Comparison of ENCODE assay signal across 1 cellular context in the genomic region with DNA sequence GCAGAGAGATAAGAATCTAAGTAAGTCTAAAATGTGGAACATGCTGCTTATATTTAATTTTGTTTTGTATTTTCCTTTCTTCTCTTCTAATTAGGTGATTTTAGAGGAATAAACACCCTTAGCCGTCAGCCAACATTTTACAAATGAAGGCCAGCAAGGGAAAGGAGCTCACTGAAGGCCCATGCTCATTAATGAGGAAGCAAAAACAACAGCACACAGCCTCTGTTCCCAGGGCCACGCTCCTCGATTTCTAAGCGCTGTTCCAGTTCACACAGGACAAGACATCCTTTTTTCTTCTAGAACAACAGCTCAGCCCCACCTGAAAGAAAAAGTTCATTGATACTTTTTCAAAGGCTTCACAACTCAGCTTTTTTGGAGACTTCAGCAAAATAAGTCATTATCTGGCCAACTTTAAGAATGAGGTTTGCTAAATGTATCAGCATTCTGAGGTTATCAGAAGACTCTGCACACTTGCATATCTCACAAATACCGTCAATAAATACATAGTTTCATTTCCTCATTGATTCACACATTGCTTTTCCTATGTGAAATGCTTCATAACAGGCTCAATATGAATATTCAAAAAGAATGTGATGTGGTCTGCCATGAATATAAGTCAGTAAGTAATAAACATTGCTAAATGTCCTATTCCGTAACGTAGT.
TF ChIP-seq lines count a peak whose summit lies in the region.

No MANE protein-coding gene starts in this region.

TF ChIP-seq in GM12878, 131 proteins besides CTCF, POLR2A, EP300 and RAD21 (continued from another document and continues in another):
- TF ChIP-seq, protein P1, sequence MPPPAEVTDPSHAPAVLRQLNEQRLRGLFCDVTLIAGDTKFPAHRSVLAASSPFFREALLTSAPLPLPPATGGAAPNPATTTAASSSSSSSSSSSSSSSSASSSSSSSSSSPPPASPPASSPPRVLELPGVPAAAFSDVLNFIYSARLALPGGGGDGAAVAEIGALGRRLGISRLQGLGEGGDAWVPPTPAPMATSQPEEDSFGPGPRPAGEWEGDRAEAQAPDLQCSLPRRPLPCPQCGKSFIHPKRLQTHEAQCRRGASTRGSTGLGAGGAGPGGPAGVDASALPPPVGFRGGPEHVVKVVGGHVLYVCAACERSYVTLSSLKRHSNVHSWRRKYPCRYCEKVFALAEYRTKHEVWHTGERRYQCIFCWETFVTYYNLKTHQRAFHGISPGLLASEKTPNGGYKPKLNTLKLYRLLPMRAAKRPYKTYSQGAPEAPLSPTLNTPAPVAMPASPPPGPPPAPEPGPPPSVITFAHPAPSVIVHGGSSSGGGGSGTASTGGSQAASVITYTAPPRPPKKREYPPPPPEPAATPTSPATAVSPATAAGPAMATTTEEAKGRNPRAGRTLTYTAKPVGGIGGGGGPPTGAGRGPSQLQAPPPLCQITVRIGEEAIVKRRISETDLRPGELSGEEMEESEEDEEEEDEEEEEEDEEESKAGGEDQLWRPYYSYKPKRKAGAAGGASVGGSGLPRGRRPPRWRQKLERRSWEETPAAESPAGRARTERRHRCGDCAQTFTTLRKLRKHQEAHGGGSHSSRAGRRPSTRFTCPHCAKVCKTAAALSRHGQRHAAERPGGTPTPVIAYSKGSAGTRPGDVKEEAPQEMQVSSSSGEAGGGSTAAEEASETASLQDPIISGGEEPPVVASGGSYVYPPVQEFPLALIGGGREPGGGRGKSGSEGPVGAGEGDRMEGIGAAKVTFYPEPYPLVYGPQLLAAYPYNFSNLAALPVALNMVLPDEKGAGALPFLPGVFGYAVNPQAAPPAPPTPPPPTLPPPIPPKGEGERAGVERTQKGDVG (CRISPR knock-in tag; IDR thresholded peaks at IDR 0.05) = no peak
- TF ChIP-seq ETV6 (conservative IDR thresholded peaks at IDR 0.05 in 1 of 2, IDR thresholded peaks at IDR 0.05 in 1 of 2; ENCODE audit: borderline replicate concordance in 1 of 2, low read depth in 1 of 2) = peak in 1 of 2 experiments; percentile 53; a peak in 1 of 4 replicates
- TF ChIP-seq JUND (IDR thresholded peaks at IDR 0.05; ENCODE audit: low read depth, low read length) = no peak
- no peak for TF ChIP-seq SRF (IDR thresholded peaks at IDR 0.05; ENCODE audit: low read depth in 2 of 2, low read length in 2 of 2)
- no peak for TF ChIP-seq GABPA (IDR thresholded peaks at IDR 0.05; ENCODE audit: low read depth)
- no peak for TF ChIP-seq CBFB (IDR thresholded peaks at IDR 0.05; ENCODE audit: low read depth)
- TF ChIP-seq SIX5 (IDR thresholded peaks at IDR 0.05; ENCODE audit: low read depth, low read length, severe bottlenecking) = no peak
- TF ChIP-seq DPF2 (IDR thresholded peaks at IDR 0.05) = peak; percentile 79
- TF ChIP-seq CREM (IDR thresholded peaks at IDR 0.05; ENCODE audit: low read depth) = peak; percentile 46; the same call in 1 of the 2 replicates
- no peak for TF ChIP-seq ZNF622 (IDR thresholded peaks at IDR 0.05)
- no peak for TF ChIP-seq GATAD2B (conservative IDR thresholded peaks at IDR 0.05; ENCODE audit: low read depth)
- no peak for TF ChIP-seq PBX3 (IDR thresholded peaks at IDR 0.05; ENCODE audit: insufficient replicate concordance, low read depth, low read length)
- no peak for TF ChIP-seq ZNF687 (IDR thresholded peaks at IDR 0.05)
- TF ChIP-seq BCL11A (IDR thresholded peaks at IDR 0.05; ENCODE audit: low read depth, low read length) = no peak
- TF ChIP-seq FOXM1 (IDR thresholded peaks at IDR 0.05; ENCODE audit: low read depth, low read length) = no peak
- TF ChIP-seq NRF1 (conservative IDR thresholded peaks at IDR 0.05; ENCODE audit: low read depth, low read length) = no peak
- peak; percentile 66 for TF ChIP-seq NFIC (IDR thresholded peaks at IDR 0.05; ENCODE audit: low read depth, low read length)
- TF ChIP-seq ATF2 (IDR thresholded peaks at IDR 0.05; ENCODE audit: low read length) = peak; percentile 67; the same call in 1 of the 2 replicates
- no peak for TF ChIP-seq HSF1 (IDR thresholded peaks at IDR 0.05; ENCODE audit: low read depth, low read length)
- TF ChIP-seq BMI1 (IDR thresholded peaks at IDR 0.05; ENCODE audit: borderline replicate concordance) = no peak
- no peak for TF ChIP-seq ZBTB33 (IDR thresholded peaks at IDR 0.05)
- TF ChIP-seq TBL1XR1 (IDR thresholded peaks at IDR 0.05; ENCODE audit: low read depth, low read length) = no peak
- TF ChIP-seq NR2C1 (IDR thresholded peaks at IDR 0.05) = no peak
- no peak for TF ChIP-seq LARP7 (IDR thresholded peaks at IDR 0.05)
- TF ChIP-seq BCLAF1 (IDR thresholded peaks at IDR 0.05) = no peak
- no peak for TF ChIP-seq CHD4 (IDR thresholded peaks at IDR 0.05)
- TF ChIP-seq YBX1 (IDR thresholded peaks at IDR 0.05) = no peak
- peak; percentile 33 to 43; a peak in 2 of 4 replicates for TF ChIP-seq BHLHE40 (IDR thresholded peaks at IDR 0.05; ENCODE audit: borderline replicate concordance in 1 of 2, low read depth in 2 of 2, low read length in 1 of 2)
- TF ChIP-seq NFXL1 (IDR thresholded peaks at IDR 0.05; ENCODE audit: borderline replicate concordance) = no peak
- no peak for TF ChIP-seq MTA3 (IDR thresholded peaks at IDR 0.05; ENCODE audit: borderline replicate concordance, low read length)
- TF ChIP-seq ZSCAN29 (IDR thresholded peaks at IDR 0.05) = no peak
- TF ChIP-seq REST (IDR thresholded peaks at IDR 0.05; ENCODE audit: low read depth, low read length) = no peak
- peak; percentile 53 for TF ChIP-seq IKZF1 (conservative IDR thresholded peaks at IDR 0.05)
- no peak for TF ChIP-seq SMAD5 (IDR thresholded peaks at IDR 0.05; ENCODE audit: low read depth)
- no peak for TF ChIP-seq MEF2A (IDR thresholded peaks at IDR 0.05; ENCODE audit: insufficient read depth, low read depth, low read length)
- 0 out of 2 replicates have a peak, but pooled peaks have one; percentile 31 for TF ChIP-seq NR2F1 (conservative IDR thresholded peaks at IDR 0.05)
- TF ChIP-seq RAD51 (IDR thresholded peaks at IDR 0.05) = no peak
- TF ChIP-seq SP1 (IDR thresholded peaks at IDR 0.05; ENCODE audit: low read depth, low read length) = no peak
- no peak for TF ChIP-seq CHD1 (IDR thresholded peaks at IDR 0.05; ENCODE audit: low read depth, low read length)
- TF ChIP-seq MEF2B (IDR thresholded peaks at IDR 0.05; ENCODE audit: partially characterized antibody, poor library complexity, severe bottlenecking) = peak; percentile 43
